ENCODE assay signal across 18 cellular contexts in genomic region chr2:197183355-197183754, GRCh38.
A peak's percentile ranks its signal among the peaks of the same experiment; 100 is the strongest.
DNase-seq lines count a peak whose midpoint lies in the region; ATAC-seq, FAIRE-seq and TF ChIP-seq lines count a peak whose summit lies in the region.
"Had no signal": no experiment of that assay in that cellular context is flagged by ENCODE, and none has a peak within 500 bp of the region (broad histone marks: within the 10 kb centered on the region; RNA-seq: fewer than 3 reads in every experiment).

No MANE protein-coding gene starts in this region.

- H3K9me3 ChIP-seq in CD4-positive, alpha-beta memory T cell (ENCODE audit: control insufficient read depth in 1 of 2, low read length in 2 of 2), result no peaks in the 10 kb centered on the region
- H3K9me3 ChIP-seq in naive thymus-derived CD4-positive, alpha-beta T cell (ENCODE audit: control insufficient read depth in 2 of 3, low read length in 3 of 3), result no peaks in the 10 kb centered on the region
- no peaks in the 10 kb centered on the region for H3K9me3 ChIP-seq in upper lobe of right lung
- H3K9me3 ChIP-seq: tibial artery had no signal

- TF ChIP-seq CTCF in activated CD8-positive, alpha-beta T cell treated with anti-CD3 and anti-CD28 coated beads for 36 hours (IDR thresholded peaks at IDR 0.05), result no peak
- TF ChIP-seq CTCF in D721Med (IDR thresholded peaks at IDR 0.05; ENCODE audit: insufficient read depth, missing control alignments) (no peak), upper lobe of right lung (IDR thresholded peaks at IDR 0.05) (no peak)

- no peaks in the 10 kb centered on the region for H3K27me3 Mint-ChIP-seq in CD4-positive, alpha-beta memory T cell
- no peaks in the 10 kb centered on the region for H3K27me3 Mint-ChIP-seq in activated CD8-positive, alpha-beta T cell treated with anti-CD3 and anti-CD28 coated beads for 36 hours
- no peaks in the 10 kb centered on the region for H3K27me3 Mint-ChIP-seq in naive thymus-derived CD4-positive, alpha-beta T cell

- no peaks in the 10 kb centered on the region for H3K9me3 Mint-ChIP-seq in CD4-positive, alpha-beta memory T cell
- no peaks in the 10 kb centered on the region for H3K9me3 Mint-ChIP-seq in activated CD8-positive, alpha-beta T cell treated with anti-CD3 and anti-CD28 coated beads for 36 hours
- peaks cover 0 to 2% (median 0%) of the 10 kb centered on the region in 11 donors for H3K9me3 Mint-ChIP-seq in naive thymus-derived CD4-positive, alpha-beta T cell
- H3K9me3 Mint-ChIP-seq: CD14-positive monocyte had no signal

- peaks cover 36% of the 10 kb centered on the region for H3K36me3 ChIP-seq in CD4-positive, alpha-beta memory T cell (ENCODE audit: insufficient read depth, low read length)
- peaks cover 15 to 47% (median 19%) of the 10 kb centered on the region in 3 experiments for H3K36me3 ChIP-seq in naive thymus-derived CD4-positive, alpha-beta T cell (ENCODE audit: control insufficient read depth in 2 of 3, insufficient read depth in 3 of 3, low read length in 3 of 3)
- no peaks in the 10 kb centered on the region for H3K36me3 ChIP-seq in upper lobe of right lung
- H3K36me3 ChIP-seq: tibial artery had no signal

- peaks cover 74% of the 10 kb centered on the region for H3K4me1 ChIP-seq in CD4-positive, alpha-beta memory T cell (ENCODE audit: insufficient read depth, low read length)
- peaks cover 19 to 37% of the 10 kb centered on the region in 2 donors for H3K4me1 ChIP-seq in naive thymus-derived CD4-positive, alpha-beta T cell (ENCODE audit: control insufficient read depth in 2 of 2, insufficient read depth in 2 of 2, low read length in 2 of 2)
- H3K4me1 ChIP-seq in upper lobe of right lung, result peaks cover 17% of the 10 kb centered on the region

- no peaks in the 10 kb centered on the region for H3K27me3 ChIP-seq in CD4-positive, alpha-beta memory T cell (ENCODE audit: insufficient read depth, low read length)
- no peaks in the 10 kb centered on the region for H3K27me3 ChIP-seq in naive thymus-derived CD4-positive, alpha-beta T cell (ENCODE audit: control insufficient read depth in 2 of 2, insufficient read depth in 2 of 2, low read length in 2 of 2)
- H3K27me3 ChIP-seq in upper lobe of right lung, result no peaks in the 10 kb centered on the region
- H3K27me3 ChIP-seq: tibial artery had no signal

- TF ChIP-seq POLR2A in GM12892 (IDR thresholded peaks at IDR 0.05; ENCODE audit: low read depth, low read length), result no peak

- no peak for DNase-seq in CD4-positive, alpha-beta memory T cell
- DNase-seq in GM12892 (ENCODE audit: insufficient read length), result no peak
- DNase-seq in activated CD8-positive, alpha-beta T cell treated with anti-CD3 and anti-CD28 coated beads for 36 hours, result no peak
- no peak for DNase-seq in naive thymus-derived CD4-positive, alpha-beta T cell
- DNase-seq in D721Med (ENCODE audit: insufficient read length, low spot score), result no peak
- no peak for DNase-seq in upper lobe of right lung
- DNase-seq: GDM1; head of caudate nucleus; NCI-H1417; NCI-H526; stimulated activated CD4-positive, alpha-beta T cell treated with anti-CD3 and anti-CD28 coated beads, Interleukin-15, amount 100 ng/mL, for 24 hours; tibial artery had no signal

- peak; percentile 38 for ATAC-seq in activated CD8-positive, alpha-beta T cell treated with anti-CD3 and anti-CD28 coated beads for 36 hours
- no peak for ATAC-seq in naive thymus-derived CD4-positive, alpha-beta T cell
- ATAC-seq in HG02678 (IDR thresholded peaks at IDR 0.05; ENCODE audit: unreplicated experiment), result no peak
- no peak for ATAC-seq in upper lobe of right lung

- CTCF ChIA-PET in CD4-positive, alpha-beta memory T cell (lab: Charles Lee; ENCODE audit: partially characterized antibody), result interaction anchor here (0.8 to 2.9 kb wide), 6 partner anchors 8 to 145 kb away, joined by 3 to 10 read pairs (median 4); no protein-coding TSS in a partner anchor
- CTCF ChIA-PET in activated CD8-positive, alpha-beta T cell treated with anti-CD3 and anti-CD28 coated beads for 36 hours (lab: Charles Lee), result interaction anchor here (1.3 to 4.6 kb wide), 3 partner anchors 12 to 70 kb away, joined by 4 to 28 read pairs (median 27); no protein-coding TSS in a partner anchor
- CTCF ChIA-PET in naive thymus-derived CD4-positive, alpha-beta T cell (lab: Charles Lee), result interaction anchor here (0.5 to 1.2 kb wide), 2 partner anchors 24 to 70 kb away, joined by 3 read pairs; no protein-coding TSS in a partner anchor

- peaks cover 61 to 94% (median 75%) of the 10 kb centered on the region in 4 donors for H3K4me1 Mint-ChIP-seq in CD4-positive, alpha-beta memory T cell
- H3K4me1 Mint-ChIP-seq in activated CD8-positive, alpha-beta T cell treated with anti-CD3 and anti-CD28 coated beads for 36 hours (ENCODE audit: low read depth), result peaks cover 73% of the 10 kb centered on the region
- H3K4me1 Mint-ChIP-seq in naive thymus-derived CD4-positive, alpha-beta T cell, result peaks cover 58 to 99% (median 94%) of the 10 kb centered on the region in 7 donors

- H3K27ac ChIP-seq in CD4-positive, alpha-beta memory T cell (ENCODE audit: low read depth, low read length), result no peak overlapping the region
- no peak overlapping the region for H3K27ac ChIP-seq in naive thymus-derived CD4-positive, alpha-beta T cell (ENCODE audit: low read depth, low read length)
- H3K27ac ChIP-seq in upper lobe of right lung, result no peak overlapping the region
- H3K27ac ChIP-seq: epithelial cell of prostate, tibial artery, VCaP had no signal

- H3K36me3 Mint-ChIP-seq in CD4-positive, alpha-beta memory T cell, result peaks cover 46 to 62% of the 10 kb centered on the region in 2 donors
- peaks cover 64% of the 10 kb centered on the region for H3K36me3 Mint-ChIP-seq in activated CD8-positive, alpha-beta T cell treated with anti-CD3 and anti-CD28 coated beads for 36 hours (ENCODE audit: low read depth)
- peaks cover 11 to 71% (median 40%) of the 10 kb centered on the region in 5 donors for H3K36me3 Mint-ChIP-seq in naive thymus-derived CD4-positive, alpha-beta T cell
- H3K36me3 Mint-ChIP-seq: mesothelial cell of epicardium had no signal

- peak overlapping the region; percentile 19 to 69 (median 36) for H3K27ac Mint-ChIP-seq in CD4-positive, alpha-beta memory T cell
- peak overlapping the region; percentile 13 for H3K27ac Mint-ChIP-seq in activated CD8-positive, alpha-beta T cell treated with anti-CD3 and anti-CD28 coated beads for 36 hours
- peak overlapping the region in 7 of 9 donors; percentile 4 to 77 (median 51) for H3K27ac Mint-ChIP-seq in naive thymus-derived CD4-positive, alpha-beta T cell
- H3K27ac Mint-ChIP-seq: mesothelial cell of epicardium had no signal

- H3K4me3 ChIP-seq in CD4-positive, alpha-beta memory T cell (ENCODE audit: low read length in 2 of 2), result no peak overlapping the region
- no peak overlapping the region for H3K4me3 ChIP-seq in naive thymus-derived CD4-positive, alpha-beta T cell (ENCODE audit: low read length)
- no peak overlapping the region for H3K4me3 ChIP-seq in upper lobe of right lung
- H3K4me3 ChIP-seq: tibial artery had no signal

- H3K4me3 Mint-ChIP-seq in CD4-positive, alpha-beta memory T cell, result peak overlapping the region in 1 of 8 donors; percentile 53
- H3K4me3 Mint-ChIP-seq in activated CD8-positive, alpha-beta T cell treated with anti-CD3 and anti-CD28 coated beads for 36 hours, result no peak overlapping the region
- peak overlapping the region in 2 of 10 donors; percentile 16 for H3K4me3 Mint-ChIP-seq in naive thymus-derived CD4-positive, alpha-beta T cell
- H3K4me3 Mint-ChIP-seq: CD14-positive monocyte, mesothelial cell of epicardium had no signal

- intact Hi-C loops in CD4-positive, alpha-beta memory T cell (cut with micrococcal nuclease), result loop anchor here (5.0 kb wide), 1 partner anchor 36 kb away; no protein-coding TSS in a partner anchor
- intact Hi-C loops in activated CD8-positive, alpha-beta T cell treated with anti-CD3 and anti-CD28 coated beads for 36 hours (cut with micrococcal nuclease), result no loop called here
- intact Hi-C loops in naive thymus-derived CD4-positive, alpha-beta T cell (cut with micrococcal nuclease), result loop anchor here in 1 of 2 donors (2.0 kb wide), 1 partner anchor 15 kb away; no protein-coding TSS in a partner anchor
- intact Hi-C loops in upper lobe of right lung (cut with DNase I), result no loop called here

- FAIRE-seq in GM12892 (lab: Jason Lieb, UNC) (peak; percentile 17), D721Med (lab: Jason Lieb, UNC) (no peak)
- FAIRE-seq: keratinocyte had no signal

- POLR2A ChIA-PET in CD4-positive, alpha-beta memory T cell (lab: Charles Lee; ENCODE audit: partially characterized antibody), result no interaction called here
- POLR2A ChIA-PET in activated CD8-positive, alpha-beta T cell treated with anti-CD3 and anti-CD28 coated beads for 36 hours (lab: Charles Lee), result interaction anchor here (1.6 kb wide), 1 partner anchor 56 kb away, joined by 6 read pairs; no protein-coding TSS in a partner anchor
- POLR2A ChIA-PET in naive thymus-derived CD4-positive, alpha-beta T cell (lab: Charles Lee), result interaction anchor here (1.5 kb wide), 1 partner anchor 68 kb away, joined by 3 read pairs; no protein-coding TSS in a partner anchor
